Comparison of ENCODE assay signal across 8 cellular contexts in genomic region chr3:52231502-52232278, GRCh38. TPM values are rescaled to one million over a fixed set of nuclear protein-coding genes. Genes with fewer than 3 reads are reported as not detected.
DNase-seq lines count a peak whose midpoint lies in the region; ATAC-seq and TF ChIP-seq lines count a peak whose summit lies in the region.

No MANE protein-coding gene starts in this region.

- ATAC-seq in GM21786 (IDR thresholded peaks at IDR 0.05; ENCODE audit: unreplicated experiment), result peak; percentile 50

- TF ChIP-seq EP300 in ovary (IDR thresholded peaks at IDR 0.05), result no peak

- 63 to 87% methylated on average over 8 to 13 of the region's 34 CpGs for WGBS in esophagus squamous epithelium, 2 donors
- WGBS in ovary, 3 donors, result 70 to 77% (median 74%) methylated on average over 30 to 34 of the region's 34 CpGs

- H3K9me3 ChIP-seq in NT2/D1 (ENCODE audit: insufficient read depth, low read length) (no peaks in the 10 kb centered on the region), esophagus squamous epithelium (no peaks in the 10 kb centered on the region), ovary (no peaks in the 10 kb centered on the region), tibial artery (no peaks in the 10 kb centered on the region)

- no peaks in the 10 kb centered on the region for H3K27me3 ChIP-seq in NT2/D1 (ENCODE audit: insufficient read depth, insufficient read length)
- H3K27me3 ChIP-seq in esophagus squamous epithelium, result no peaks in the 10 kb centered on the region
- no peaks in the 10 kb centered on the region for H3K27me3 ChIP-seq in ovary
- no peaks in the 10 kb centered on the region for H3K27me3 ChIP-seq in tibial artery

- H3K4me3 ChIP-seq in AG10803 (ENCODE audit: low read length) (no peak overlapping the region), NT2/D1 (ENCODE audit: insufficient read length, low read depth) (no peak overlapping the region), esophagus squamous epithelium (no peak overlapping the region), ovary (no peak overlapping the region), tibial artery (no peak overlapping the region)

- peaks cover 63% of the 10 kb centered on the region for H3K36me3 ChIP-seq in NT2/D1 (ENCODE audit: insufficient read depth, insufficient read length, low read length)
- peaks cover 33 to 89% (median 40%) of the 10 kb centered on the region in 3 donors for H3K36me3 ChIP-seq in esophagus squamous epithelium
- peaks cover 2% of the 10 kb centered on the region for H3K36me3 ChIP-seq in ovary
- H3K36me3 ChIP-seq in tibial artery, result peaks cover 30 to 84% (median 56%) of the 10 kb centered on the region in 3 donors

- TF ChIP-seq POLR2A in esophagus squamous epithelium (IDR thresholded peaks at IDR 0.05) (no peak), ovary (IDR thresholded peaks at IDR 0.05) (no peak)

- intact Hi-C loops in esophagus squamous epithelium (cut with DNase I) (no loop called here), ovary (cut with DNase I) (no loop called here), tibial artery (cut with DNase I; ENCODE audit: low total_unique reads) (loop anchor here (5.0 kb wide), 1 partner anchor 111 kb away; no protein-coding TSS in a partner anchor)

- no peak overlapping the region for H3K27ac ChIP-seq in esophagus squamous epithelium
- H3K27ac ChIP-seq in ovary, result no peak overlapping the region
- H3K27ac ChIP-seq in tibial artery, result no peak overlapping the region

- peak; percentile 50 for DNase-seq in AG10803 (ENCODE audit: low read depth)
- no peak for DNase-seq in NT2/D1 (ENCODE audit: low read depth, low spot score)
- DNase-seq in activated T-cell treated with anti-CD3 and anti-CD28 coated beads for 1 hour (ENCODE audit: low read depth), result peak; percentile 94
- no peak for DNase-seq in esophagus squamous epithelium (lab: John Stamatoyannopoulos, UW)
- DNase-seq in ovary, result peak; percentile 45 to 79 (median 69)
- peak in 1 of 2 donors; percentile 52 for DNase-seq in tibial artery
- DNase-seq in NCI-H2107 (lab: John Stamatoyannopoulos, UW), result no peak

- H3K9ac ChIP-seq in NT2/D1 (ENCODE audit: insufficient read length, low read depth), result peak overlapping the region; percentile 37

- peaks cover 8% of the 10 kb centered on the region for H3K4me1 ChIP-seq in NT2/D1 (ENCODE audit: insufficient read depth, insufficient read length)
- peaks cover 6 to 48% (median 6%) of the 10 kb centered on the region in 3 donors for H3K4me1 ChIP-seq in esophagus squamous epithelium
- H3K4me1 ChIP-seq in ovary (ENCODE audit: insufficient read depth), result peaks cover 8% of the 10 kb centered on the region
- peaks cover 0 to 27% (median 16%) of the 10 kb centered on the region in 4 donors for H3K4me1 ChIP-seq in tibial artery

- TF ChIP-seq CTCF in AG10803 (conservative IDR thresholded peaks at IDR 0.05; ENCODE audit: low read length), result peak; percentile 77
- TF ChIP-seq CTCF in esophagus squamous epithelium (IDR thresholded peaks at IDR 0.05), result peak; percentile 89 to 96 (median 93)
- peak; percentile 8 to 57 (median 44) for TF ChIP-seq CTCF in ovary (IDR thresholded peaks at IDR 0.05)
- peak; percentile 74 to 75 for TF ChIP-seq CTCF in tibial artery (IDR thresholded peaks at IDR 0.05)

RNA-seq across cellular contexts. Expression of gene TLR9, which starts 6.2 kb away (rescaled TPM):
- not detected for total RNA-seq in esophagus squamous epithelium
- total RNA-seq in ovary, result 1 to 10 TPM in 1 of 7 donors, under 1 TPM in 4, not detected in 2; 0.22 to 1.5 (median 0.74) TPM
- under 1 TPM; 0.15 to 0.58 TPM for polyA plus RNA-seq in ovary

RNA-seq across cellular contexts. Expression of gene TWF2, which starts 7.3 kb away (rescaled TPM):
- total RNA-seq in esophagus squamous epithelium (10 to 100 TPM; 31.6 to 74.9 (median 55.7) TPM), ovary (10 to 100 TPM; 34.0 to 56.3 (median 43.3) TPM)
- 10 to 100 TPM; 14.3 to 40.7 TPM for polyA plus RNA-seq in ovary

RNA-seq across cellular contexts. Expression of gene PPM1M, which starts 13.9 kb away (rescaled TPM):
- total RNA-seq in esophagus squamous epithelium (10 to 100 TPM in 3 of 4 donors, 1 to 10 TPM in 1; 3.2 to 25.6 (median 12.3) TPM), ovary (10 to 100 TPM; 15.4 to 32.4 (median 23.4) TPM)
- 10 to 100 TPM; 25.7 to 48.4 TPM for polyA plus RNA-seq in ovary

RNA-seq across cellular contexts. Expression of gene ALAS1, which starts 33.7 kb away (rescaled TPM):
- total RNA-seq in esophagus squamous epithelium (10 to 100 TPM; 28.3 to 45.5 (median 35.1) TPM), ovary (10 to 100 TPM; 17.9 to 37.4 (median 25.8) TPM)
- polyA plus RNA-seq in ovary, result 10 to 100 TPM; 16.1 to 70.1 TPM

RNA-seq across cellular contexts. Expression of gene WDR82, which starts 46.8 kb away (rescaled TPM):
- total RNA-seq in esophagus squamous epithelium (10 to 100 TPM; 42.7 to 58.7 (median 52.9) TPM), ovary (100 to 1,000 TPM in 2 of 7 donors, 10 to 100 TPM in 5; 36.4 to 104 (median 95.2) TPM)
- polyA plus RNA-seq in ovary, result 100 to 1,000 TPM in 1 of 2 donors, 10 to 100 TPM in 1; 55.3 to 110 TPM

Comparison
In these comparisons a context has a peak if more than half of its experiments do, and no peak if none do; other contexts are left out.
1. DNase-seq: peak in AG10803 (single experiment), activated T-cell treated with anti-CD3 and anti-CD28 coated beads for 1 hour (single experiment) and ovary (5 of 5); none in NT2/D1 (single experiment), esophagus squamous epithelium (single experiment) and NCI-H2107 (single experiment).
2. Peak in every context shown above with its lines, with median percentiles within 50 percentile points of each other: CTCF ChIP-seq.